In genomic region chr11:103234974-103235373, GRCh38 we compare ENCODE assay signal across 21 cellular contexts.
DNase-seq lines count a peak whose midpoint lies in the region; ATAC-seq and FAIRE-seq lines count a peak whose summit lies in the region.
"Had no signal": no experiment of that assay in that cellular context is flagged by ENCODE, and none has a peak within 500 bp of the region (broad histone marks: within the 10 kb centered on the region; RNA-seq: fewer than 3 reads in every experiment).

No MANE protein-coding gene starts in this region.

- no peak overlapping the region for H4K5ac ChIP-seq in mesendoderm (ENCODE audit: low read length)

- H3K4me2 ChIP-seq in mesendoderm (ENCODE audit: low read length): no peak overlapping the region

- no peak for FAIRE-seq in frontal cortex (lab: Jason Lieb, UNC)
- FAIRE-seq: GM18507 had no signal

- H2BK120ac ChIP-seq in mesendoderm (ENCODE audit: low read depth, low read length): no peak overlapping the region

- H3K18ac ChIP-seq in mesendoderm (ENCODE audit: low read length): no peak overlapping the region

- H3K27ac ChIP-seq in mesendoderm (ENCODE audit: low read depth, low read length): no peak overlapping the region
- H3K27ac ChIP-seq: body of pancreas, coronary artery had no signal

- H3K4me1 ChIP-seq in mesendoderm (ENCODE audit: control insufficient read depth, low read depth, low read length): no peaks in the 10 kb centered on the region
- H3K4me1 ChIP-seq: body of pancreas had no signal

- no peak overlapping the region for H4K8ac ChIP-seq in mesendoderm (ENCODE audit: low read depth, low read length)

- no peaks in the 10 kb centered on the region for H3K79me2 ChIP-seq in mesendoderm (ENCODE audit: control insufficient read depth, insufficient read depth, low read length)

- H2BK5ac ChIP-seq in mesendoderm (ENCODE audit: low read length): no peak overlapping the region

- H3K4me3 ChIP-seq in mesendoderm (ENCODE audit: low read length): no peak overlapping the region
- H3K4me3 ChIP-seq: body of pancreas, coronary artery, MG63 had no signal

- no CpG with 5 or more reads among the region's 2 CpGs for WGBS in mesendoderm (ENCODE audit: extremely low coverage, insufficient coverage, low lambda C conversion rate)

- no peaks in the 10 kb centered on the region for H3K79me1 ChIP-seq in mesendoderm (ENCODE audit: low read length)

- no peak overlapping the region for H3K56ac ChIP-seq in mesendoderm (ENCODE audit: low read length)

- ATAC-seq in GM19395 (IDR thresholded peaks at IDR 0.05; ENCODE audit: unreplicated experiment): no peak
- ATAC-seq: body of pancreas, natural killer cell had no signal

- H3K23ac ChIP-seq in mesendoderm (ENCODE audit: low read length): no peak overlapping the region

- H3K9ac ChIP-seq in mesendoderm (ENCODE audit: low read length): no peak overlapping the region

- no peak overlapping the region for H2BK15ac ChIP-seq in mesendoderm (replicated peaks; ENCODE audit: low read depth)

- no peaks in the 10 kb centered on the region for H3K36me3 ChIP-seq in mesendoderm (ENCODE audit: control insufficient read depth, insufficient read depth, low read length)
- H3K36me3 ChIP-seq: MG63 had no signal

- H2AK5ac ChIP-seq in mesendoderm (ENCODE audit: low read length): no peak overlapping the region

- no peaks in the 10 kb centered on the region for H3K27me3 ChIP-seq in mesendoderm (ENCODE audit: insufficient read depth, low read length, poor library complexity)
- H3K27me3 ChIP-seq: body of pancreas, MG63 had no signal

- no peak overlapping the region for H3K4ac ChIP-seq in mesendoderm (ENCODE audit: low read depth, low read length)

- DNase-seq in AG20443 (ENCODE audit: low spot score) (peak; percentile 25), M059J (ENCODE audit: low read depth) (peak; percentile 32), dedifferentiated amniotic fluid mesenchymal stem cell (ENCODE audit: extremely low spot score) (peak; percentile 61), mesendoderm (peak; percentile 8), HT-29 (ENCODE audit: low spot score) (no peak), COLO668 (lab: John Stamatoyannopoulos, UW; ENCODE audit: unreplicated experiment) (no peak), frontal cortex (ENCODE audit: low spot score in 2 of 2) (no peak)
- DNase-seq: activated CD4-positive, alpha-beta T cell treated with anti-CD3 and anti-CD28 coated beads for 1 hour; body of pancreas; DMS79 treated with DMSO at 0.1 percent for 48 hours; MG63; natural killer cell; NCI-H1436; NCI-H2171 treated with DMSO at 0.1 percent for 48 hours; posterior cingulate gyrus; stimulated activated CD4-positive, alpha-beta T cell treated with anti-CD3 and anti-CD28 coated beads, Interleukin-2, amount 100 ng/mL, for 24 hours; stimulated activated naive CD4-positive, alpha-beta T cell treated with Interleukin-2 at 50 U/mL for 16 hours; SW 1271 had no signal

Comparison
In these comparisons a context has a peak if more than half of its experiments do, and no peak if none do; other contexts are left out.
1. DNase-seq: peak in AG20443 (single experiment), M059J (single experiment), dedifferentiated amniotic fluid mesenchymal stem cell (single experiment) and mesendoderm (single experiment); none in HT-29 (single experiment), COLO668 (single experiment) and frontal cortex (0 of 2).